18 cellular contexts compared by ENCODE assay signal in genomic region chr17:78997231-78997741, GRCh38. TPM values are rescaled to one million over a fixed set of nuclear protein-coding genes. Genes with fewer than 3 reads are reported as not detected.
DNase-seq lines count a peak whose midpoint lies in the region; ATAC-seq, FAIRE-seq and TF ChIP-seq lines count a peak whose summit lies in the region.
"Had no signal": no experiment of that assay in that cellular context is flagged by ENCODE, and none has a peak within 500 bp of the region (broad histone marks: within the 10 kb centered on the region; RNA-seq: fewer than 3 reads in every experiment).

No MANE protein-coding gene starts in this region.

- ATAC-seq in PC-3 (0 out of 2 replicates have a peak, but pooled peaks have one; percentile 1), pancreas (no peak), HG03139 (IDR thresholded peaks at IDR 0.05; ENCODE audit: unreplicated experiment) (no peak)
- ATAC-seq: activated CD8-positive, alpha-beta memory T cell treated with anti-CD3 and anti-CD28 coated beads, Interleukin-2, amount 10 ng/mL, durations not matched to agents 7 days and 5 days had no signal

- no peaks in the 10 kb centered on the region for H3K9me2 ChIP-seq in PC-3 (replicated peaks; ENCODE audit: low read length)

- peak overlapping the region; percentile 65 for H3K4me2 ChIP-seq in PC-3 (ENCODE audit: low read length)
- no peak overlapping the region for H3K4me2 ChIP-seq in smooth muscle cell

- peaks cover 48% of the 10 kb centered on the region for H3K4me1 ChIP-seq in PC-3 (ENCODE audit: insufficient read depth, low read length)
- peaks cover 8 to 13% (median 10%) of the 10 kb centered on the region in 3 donors for H3K4me1 ChIP-seq in pancreas
- no peaks in the 10 kb centered on the region for H3K4me1 ChIP-seq in smooth muscle cell (ENCODE audit: low read depth)
- H3K4me1 ChIP-seq: Caco-2 had no signal

- 95 to 96% methylated on average over 26 to 27 of the region's 27 CpGs for WGBS in pancreas, 2 donors
- 97% methylated on average over 27 of the region's 27 CpGs for WGBS in smooth muscle cell (ENCODE audit: low lambda C conversion rate)

- H3K27me3 ChIP-seq in PC-3 (ENCODE audit: low read length) (no peaks in the 10 kb centered on the region), pancreas (no peaks in the 10 kb centered on the region), smooth muscle cell (ENCODE audit: low read depth) (no peaks in the 10 kb centered on the region)

- no TSS peak for BruUV-seq in PC-3 (replicated peaks; lab: Mats Ljungman, UMichigan)

- FAIRE-seq in pancreas (lab: Jason Lieb, UNC): no peak

- POLR2A ChIA-PET in PC-3 (lab: Charles Lee; ENCODE audit: unreplicated experiment): interaction anchor here (1.2 to 1.4 kb wide), 2 partner anchors 8 to 9 kb away, joined by 3 to 4 read pairs; no protein-coding TSS in a partner anchor

- DNase-seq in PC-3: peak; percentile 27
- peak; percentile 0 for DNase-seq in germinal center (ENCODE audit: low spot score)
- peak in 4 of 6 donors; percentile 8 to 48 (median 24) for DNase-seq in pancreas
- DNase-seq in RPMI8226: no peak
- no peak for DNase-seq in smooth muscle cell (lab: John Stamatoyannopoulos, UW; ENCODE audit: unreplicated experiment)
- no peak for DNase-seq in Kasumi-1 (lab: John Stamatoyannopoulos, UW)
- DNase-seq: activated CD4-positive, alpha-beta T cell treated with anti-CD3 and anti-CD28 coated beads for 1 hour; activated CD8-positive, alpha-beta memory T cell treated with anti-CD3 and anti-CD28 coated beads, Interleukin-2, amount 10 ng/mL, durations not matched to agents 7 days and 5 days; activated naive CD4-positive, alpha-beta T cell treated with anti-CD3 and anti-CD28 coated beads for 36 hours; dermis blood vessel endothelial cell; GOT3; KBM-7; NCI-H1417; SIG-M5; stimulated activated CD4-positive, alpha-beta T cell treated with anti-CD3 and anti-CD28 coated beads, Interleukin-1b, Interleukin-23, amount 100 ng/mL, for 48 hours had no signal

- CTCF ChIA-PET in PC-3 (lab: Charles Lee): interaction anchor here (1.5 to 1.8 kb wide), 2 partner anchors 8 to 45 kb away, joined by 7 to 9 read pairs; no protein-coding TSS in a partner anchor

- peaks cover 98% of the 10 kb centered on the region for H3K79me2 ChIP-seq in PC-3 (ENCODE audit: low read length)
- H3K79me2 ChIP-seq in smooth muscle cell (ENCODE audit: low read depth): peaks cover 9% of the 10 kb centered on the region

- TF ChIP-seq CTCF in C4-2B (conservative IDR thresholded peaks at IDR 0.05) (no peak), PC-3 (conservative IDR thresholded peaks at IDR 0.05; ENCODE audit: low read depth, low read length) (no peak), pancreas (IDR thresholded peaks at IDR 0.05) (no peak), smooth muscle cell (IDR thresholded peaks at IDR 0.05; ENCODE audit: borderline replicate concordance, insufficient read depth, poor library complexity, severe bottlenecking) (no peak)

- peaks cover 20% of the 10 kb centered on the region for H4K20me1 ChIP-seq in PC-3 (ENCODE audit: low read length)
- H4K20me1 ChIP-seq in smooth muscle cell (ENCODE audit: low read depth): peaks cover 80% of the 10 kb centered on the region

- peaks cover 64% of the 10 kb centered on the region for H3K36me3 ChIP-seq in PC-3 (ENCODE audit: low read depth, low read length)
- peaks cover 0 to 17% (median 0%) of the 10 kb centered on the region in 3 donors for H3K36me3 ChIP-seq in pancreas
- H3K36me3 ChIP-seq in smooth muscle cell (ENCODE audit: low read depth): no peaks in the 10 kb centered on the region

- peaks cover 12% of the 10 kb centered on the region for H3F3A ChIP-seq in PC-3 (ENCODE audit: low read length, unreplicated experiment)
- H3F3A ChIP-seq in smooth muscle cell (ENCODE audit: low read depth): no peaks in the 10 kb centered on the region

- H3K27ac ChIP-seq in C4-2B: peak overlapping the region; percentile 89
- H3K27ac ChIP-seq in PC-3 (ENCODE audit: low read length): peak overlapping the region; percentile 91
- H3K27ac ChIP-seq in pancreas: no peak overlapping the region
- no peak overlapping the region for H3K27ac ChIP-seq in smooth muscle cell (ENCODE audit: low read depth)

- intact Hi-C loops in PC-3 (cut with micrococcal nuclease): no loop called here
- intact Hi-C loops in pancreas (cut with DNase I): no loop called here

- H3K9me3 ChIP-seq in PC-3 (ENCODE audit: low read length) (no peaks in the 10 kb centered on the region), pancreas (no peaks in the 10 kb centered on the region), smooth muscle cell (replicated peaks; ENCODE audit: low read depth) (no peaks in the 10 kb centered on the region)
- H3K9me3 ChIP-seq: Caco-2 had no signal

- H2AFZ ChIP-seq in PC-3 (ENCODE audit: low read length) (no peak overlapping the region), smooth muscle cell (ENCODE audit: low read depth) (no peak overlapping the region)

- H3K4me3 ChIP-seq in PC-3 (ENCODE audit: low read length): peak overlapping the region; percentile 9; the same call in 1 of the 2 replicates
- H3K4me3 ChIP-seq in pancreas: no peak overlapping the region
- no peak overlapping the region for H3K4me3 ChIP-seq in smooth muscle cell

- H3K9ac ChIP-seq in PC-3 (ENCODE audit: low read length) (0 out of 2 replicates have a peak overlapping the region, but pooled peaks have one; percentile 60), smooth muscle cell (ENCODE audit: low read depth) (no peak overlapping the region)

RNA-seq across cellular contexts. Expression of gene CANT1, which starts 12.3 kb away (rescaled TPM):
- total RNA-seq in PC-3 (2014; rRNA removed) (191 and 220 TPM in 2 replicates), pancreas (10 to 100 TPM; 20.7 to 45.0 (median 29.3) TPM), smooth muscle cell (41.9 and 42.1 TPM in 2 replicates)
- polyA plus RNA-seq in pancreas (10 to 100 TPM in 1 of 2 donors, 1 to 10 TPM in 1; 7.4 to 10.7 TPM), smooth muscle cell (36.5 and 38.3 TPM in 2 replicates)

RNA-seq across cellular contexts. Expression of gene LGALS3BP, which starts 17.6 kb away (rescaled TPM):
- total RNA-seq in PC-3 (2014; rRNA removed) (72.4 and 121 TPM in 2 replicates), pancreas (100 to 1,000 TPM in 2 of 6 donors, 10 to 100 TPM in 4; 35.3 to 169 (median 71.4) TPM), smooth muscle cell (55.7 and 66.5 TPM in 2 replicates)
- polyA plus RNA-seq in pancreas (100 to 1,000 TPM in 1 of 2 donors, 10 to 100 TPM in 1; 80.1 to 102 TPM), smooth muscle cell (110 and 151 TPM in 2 replicates)

RNA-seq across cellular contexts. Expression of gene C1QTNF1, which starts 26.7 kb away (rescaled TPM):
- total RNA-seq in PC-3 (2014; rRNA removed) (18.6 and 21.0 TPM in 2 replicates), pancreas (10 to 100 TPM in 2 of 6 donors, 1 to 10 TPM in 4; 5.3 to 17.9 (median 6.7) TPM), smooth muscle cell (5.1 and 5.7 TPM in 2 replicates)
- polyA plus RNA-seq in pancreas (10 to 100 TPM in 1 of 2 donors, 1 to 10 TPM in 1; 9.4 to 31.2 TPM), smooth muscle cell (9.4 and 10.0 TPM in 2 replicates)
- total RNA-seq: activated CD8-positive, alpha-beta memory T cell treated with anti-CD3 and anti-CD28 coated beads, Interleukin-2, amount 10 ng/mL, durations not matched to agents 7 days and 5 days had no signal

Comparison
In these comparisons a context has a peak if more than half of its experiments do, and no peak if none do; other contexts are left out.
1. H3K27ac ChIP-seq: peak in C4-2B (single experiment) and PC-3 (single experiment); none in pancreas (0 of 4) and smooth muscle cell (single experiment).
2. DNase-seq: peak in PC-3 (single experiment), germinal center (single experiment) and pancreas (4 of 6); none in RPMI8226 (single experiment), smooth muscle cell (single experiment) and Kasumi-1 (0 of 2).